In the genomic region with DNA sequence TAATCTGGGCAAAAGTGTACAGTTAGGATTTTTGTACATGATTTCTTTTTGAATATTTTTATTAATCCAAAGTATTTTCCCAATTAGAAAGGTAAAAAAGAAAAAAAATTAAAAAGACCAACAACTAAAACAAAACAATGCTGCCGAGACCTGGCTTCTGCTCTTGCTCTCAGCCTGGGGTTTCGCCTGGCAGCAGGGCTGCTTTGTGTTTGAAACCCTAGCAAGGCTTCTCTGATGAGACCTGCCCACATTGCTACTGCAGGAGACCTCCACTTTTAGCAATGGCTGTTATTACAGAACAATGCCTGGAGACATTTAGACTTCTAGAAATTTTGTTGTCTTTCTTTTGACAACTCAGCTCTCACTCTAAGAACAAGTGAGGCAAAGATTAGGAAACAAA, we compare ENCODE assay signal across 1 cellular context.
TF ChIP-seq lines count a peak whose summit lies in the region.

No MANE protein-coding gene starts in this region.

TF ChIP-seq in H1, 55 proteins besides CTCF, POLR2A, EP300 and RAD21:
- TF ChIP-seq MAFK (IDR thresholded peaks at IDR 0.05; ENCODE audit: low read depth, low read length) (no peak), SP2 (IDR thresholded peaks at IDR 0.05; ENCODE audit: low read length) (no peak), SIRT6 (IDR thresholded peaks at IDR 0.05; ENCODE audit: low read length) (no peak), SAP30 (IDR thresholded peaks at IDR 0.05; ENCODE audit: insufficient read depth, insufficient replicate concordance, low read length) (no peak), TAF7 (optimal IDR thresholded peaks at IDR 0.05; ENCODE audit: borderline replicate concordance, low read depth, low read length) (no peak)
